24 cellular contexts compared by ENCODE assay signal in the genomic region with DNA sequence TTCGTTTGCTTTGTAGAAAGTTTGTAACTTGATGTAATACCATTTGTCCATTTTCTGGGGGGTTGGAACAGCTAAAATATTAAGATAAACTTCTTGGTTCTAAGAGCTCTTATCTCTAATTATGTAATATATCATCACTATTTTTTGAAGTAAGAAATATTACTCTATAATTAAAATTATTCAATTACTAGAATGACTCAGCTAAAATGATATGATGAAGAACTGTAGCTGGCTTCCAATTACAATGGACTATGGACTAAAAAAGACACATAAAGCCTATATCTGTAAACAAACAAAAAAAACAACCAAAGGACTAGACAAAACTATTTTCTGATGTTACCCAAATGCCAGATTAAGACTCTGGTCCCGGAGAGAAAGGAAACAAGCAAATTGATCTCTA.
A peak's percentile ranks its signal among the peaks of the same experiment; 100 is the strongest.
DNase-seq lines count a peak whose midpoint lies in the region; ATAC-seq, FAIRE-seq and TF ChIP-seq lines count a peak whose summit lies in the region.
"Had no signal": no experiment of that assay in that cellular context is flagged by ENCODE, and none has a peak within 500 bp of the region (broad histone marks: within the 10 kb centered on the region; RNA-seq: fewer than 3 reads in every experiment).

No MANE protein-coding gene starts in this region.

- H2AFZ ChIP-seq in HepG2 (ENCODE audit: low read length) (no peak overlapping the region), GM23338 (no peak overlapping the region)

- H3K79me2 ChIP-seq in HepG2 (ENCODE audit: insufficient read depth, low read length), result no peaks in the 10 kb centered on the region
- H3K79me2 ChIP-seq in GM23338 (replicated peaks; ENCODE audit: insufficient read depth), result no peaks in the 10 kb centered on the region

- H3K4me1 ChIP-seq in HepG2 (ENCODE audit: insufficient read depth, low read length), result no peaks in the 10 kb centered on the region
- no peaks in the 10 kb centered on the region for H3K4me1 ChIP-seq in right lobe of liver
- no peaks in the 10 kb centered on the region for H3K4me1 ChIP-seq in GM23338 (ENCODE audit: insufficient read depth)
- H3K4me1 ChIP-seq: BLaER1 treated with 17β-estradiol and CSF1 and Interleukin-3, amounts not matched to agents 10 nM and 100 nM; Caco-2 had no signal

- H3K9me2 ChIP-seq in GM23338 (ENCODE audit: insufficient read depth), result no peaks in the 10 kb centered on the region

- TF ChIP-seq RAD21 in HepG2 (CRISPR knock-in tag; IDR thresholded peaks at IDR 0.05), result no peak

- no TSS peak for BruUV-seq in HepG2 (replicated peaks; lab: Mats Ljungman, UMichigan)

- H3K4me1 Mint-ChIP-seq in GM23338, result no peaks in the 10 kb centered on the region
- H3K4me1 Mint-ChIP-seq in WTC11, result no peaks in the 10 kb centered on the region
- peaks cover 11% of the 10 kb centered on the region for H3K4me1 Mint-ChIP-seq in mesothelial cell of epicardium
- H3K4me1 Mint-ChIP-seq: B cell had no signal

- TF ChIP-seq POLR2A in HepG2 (IDR thresholded peaks at IDR 0.05; ENCODE audit: insufficient read depth in 1 of 2, low read depth in 2 of 2, low read length in 2 of 2), result no peak
- no peak for TF ChIP-seq POLR2A in right lobe of liver (IDR thresholded peaks at IDR 0.05)

- no peak overlapping the region for H3K27ac ChIP-seq in HepG2 (ENCODE audit: extremely low read length, insufficient read depth, low read length)
- no peak overlapping the region for H3K27ac ChIP-seq in right lobe of liver
- H3K27ac ChIP-seq in GM23338 (ENCODE audit: low read depth), result no peak overlapping the region
- H3K27ac ChIP-seq: BLaER1 treated with 17β-estradiol and CSF1 and Interleukin-3, amounts not matched to agents 10 nM and 100 nM; C4-2B had no signal

- TF ChIP-seq EP300 in HepG2 (IDR thresholded peaks at IDR 0.05; ENCODE audit: low read depth in 2 of 2, low read length in 2 of 2), result no peak
- TF ChIP-seq EP300 in HepG2 (CRISPR knock-in tag; IDR thresholded peaks at IDR 0.05; ENCODE audit: borderline replicate concordance), result no peak

- H4K20me1 ChIP-seq in HepG2 (ENCODE audit: insufficient read depth, low read length) (no peaks in the 10 kb centered on the region), GM23338 (replicated peaks; ENCODE audit: insufficient read depth) (no peaks in the 10 kb centered on the region)
- H4K20me1 ChIP-seq: BLaER1 treated with 17β-estradiol and CSF1 and Interleukin-3, amounts not matched to agents 10 nM and 100 nM had no signal

- TF ChIP-seq CTCF in HepG2 (CRISPR knock-in tag; IDR thresholded peaks at IDR 0.05), result no peak
- no peak for TF ChIP-seq CTCF in right lobe of liver (IDR thresholded peaks at IDR 0.05)
- TF ChIP-seq CTCF in GM23338 (conservative IDR thresholded peaks at IDR 0.05; ENCODE audit: low read depth in 2 of 2), result no peak
- no peak for TF ChIP-seq CTCF in WTC11 (IDR thresholded peaks at IDR 0.05)
- no peak for TF ChIP-seq CTCF in mesothelial cell of epicardium (IDR thresholded peaks at IDR 0.05; ENCODE audit: unreplicated experiment)

- intact Hi-C loops in HepG2 (cut with micrococcal nuclease; ENCODE audit: unreplicated experiment) (no loop called here), right lobe of liver (cut with DNase I) (no loop called here)

- H3K27ac Mint-ChIP-seq in GM23338, result peak overlapping the region; percentile 2; the same call in 1 of the 2 replicates
- H3K27ac Mint-ChIP-seq in WTC11, result no peak overlapping the region
- peak overlapping the region; percentile 52 for H3K27ac Mint-ChIP-seq in mesothelial cell of epicardium
- H3K27ac Mint-ChIP-seq: B cell; CD4-positive, alpha-beta T cell; CD8-positive, alpha-beta T cell had no signal

- no peaks in the 10 kb centered on the region for H3K9me3 ChIP-seq in HepG2 (ENCODE audit: low read length)
- no peaks in the 10 kb centered on the region for H3K9me3 ChIP-seq in right lobe of liver
- H3K9me3 ChIP-seq: BLaER1 treated with 17β-estradiol and CSF1 and Interleukin-3, amounts not matched to agents 10 nM and 100 nM; Caco-2 had no signal

- H3K4me3 Mint-ChIP-seq in GM23338, result no peak overlapping the region
- no peak overlapping the region for H3K4me3 Mint-ChIP-seq in WTC11
- H3K4me3 Mint-ChIP-seq in mesothelial cell of epicardium, result no peak overlapping the region
- H3K4me3 Mint-ChIP-seq: B cell; CD4-positive, alpha-beta T cell; CD8-positive, alpha-beta T cell had no signal

- WGBS in HepG2 (ENCODE audit: low lambda C conversion rate), result under 1% methylated on average over 2 of the region's 2 CpGs
- WGBS in right lobe of liver (ENCODE audit: insufficient coverage, low coverage, low lambda C conversion rate, missing lambda C conversion rate), result 22% methylated on average over 2 of the region's 2 CpGs

- H3K36me3 ChIP-seq in HepG2 (replicated peaks in 1 of 2; ENCODE audit: control insufficient read depth in 1 of 2, insufficient read depth in 2 of 2, low read length in 2 of 2) (no peaks in the 10 kb centered on the region), right lobe of liver (no peaks in the 10 kb centered on the region), GM23338 (ENCODE audit: insufficient read depth) (no peaks in the 10 kb centered on the region)
- H3K36me3 ChIP-seq: BLaER1 treated with 17β-estradiol and CSF1 and Interleukin-3, amounts not matched to agents 10 nM and 100 nM had no signal

- in situ Hi-C loops in HepG2 (cut with HindIII; ENCODE audit: extremely low pct_ligation_motif_present, low pct_unique_long_range_greater_than_20kb), result no loop called here

- DNase-seq in HepG2 (ENCODE audit: low spot score) (no peak), right lobe of liver (no peak), GM23338 (ENCODE audit: low spot score) (no peak), WTC11 (ENCODE audit: low spot score) (no peak), mesothelial cell of epicardium (ENCODE audit: low spot score in 2 of 2, unreplicated experiment in 2 of 2) (no peak), UCSD-AML1 (lab: John Stamatoyannopoulos, UW; ENCODE audit: unreplicated experiment) (no peak), NCI-H345 (lab: John Stamatoyannopoulos, UW) (no peak)
- DNase-seq in activated T-cell treated with anti-CD3 and anti-CD28 coated beads, Interleukin-2, amount 50 U/mL, for 1 hour, result no peak
- DNase-seq: 8988T; AML-193; Caco-2; Calu3; CD4-positive, alpha-beta T cell; CD8-positive, alpha-beta T cell; DMS79 treated with DMSO at 0.1 percent for 48 hours; GF-D8 had no signal

- ATAC-seq in HepG2, result no peak
- ATAC-seq in right lobe of liver, result no peak
- no peak for ATAC-seq in GM23338
- no peak for ATAC-seq in WTC11
- ATAC-seq: CD8-positive, alpha-beta T cell had no signal

- H3K9ac ChIP-seq in HepG2 (ENCODE audit: insufficient read depth, low read depth, low read length), result no peak overlapping the region
- H3K9ac ChIP-seq: BLaER1 treated with 17β-estradiol and CSF1 and Interleukin-3, amounts not matched to agents 10 nM and 100 nM had no signal

- H3K27me3 ChIP-seq in HepG2 (ENCODE audit: control insufficient read depth in 1 of 2, insufficient read depth in 2 of 2, low read length in 2 of 2), result no peaks in the 10 kb centered on the region
- no peaks in the 10 kb centered on the region for H3K27me3 ChIP-seq in right lobe of liver
- H3K27me3 ChIP-seq in GM23338 (ENCODE audit: insufficient read depth), result no peaks in the 10 kb centered on the region
- H3K27me3 ChIP-seq: BLaER1 treated with 17β-estradiol and CSF1 and Interleukin-3, amounts not matched to agents 10 nM and 100 nM had no signal

- H3K27me3 Mint-ChIP-seq in GM23338 (ENCODE audit: insufficient read depth, low read depth, poor library complexity), result no peaks in the 10 kb centered on the region
- H3K27me3 Mint-ChIP-seq in WTC11 (ENCODE audit: low read depth), result no peaks in the 10 kb centered on the region
- H3K27me3 Mint-ChIP-seq in mesothelial cell of epicardium (ENCODE audit: low read depth), result no peaks in the 10 kb centered on the region
- H3K27me3 Mint-ChIP-seq: B cell; CD4-positive, alpha-beta T cell had no signal

- no peak for FAIRE-seq in HepG2 (lab: Jason Lieb, UNC)
- FAIRE-seq: A204.1, D721Med, G401.6, GM12891, GM19239 had no signal

- CTCF ChIA-PET in HepG2 (lab: Yijun Ruan, JAX; ENCODE audit: low intra/inter-chr PET ratio, low total read pairs) (no interaction called here), WTC11 (lab: Charles Lee) (no interaction called here)

- H3K4me2 ChIP-seq in HepG2 (ENCODE audit: low read depth, low read length) (no peak overlapping the region), GM23338 (no peak overlapping the region)
- H3K4me2 ChIP-seq: BLaER1 treated with 17β-estradiol and CSF1 and Interleukin-3, amounts not matched to agents 10 nM and 100 nM had no signal

- no peaks in the 10 kb centered on the region for H3K36me3 Mint-ChIP-seq in GM23338 (ENCODE audit: low read depth)
- H3K36me3 Mint-ChIP-seq in WTC11, result no peaks in the 10 kb centered on the region
- peaks cover 3% of the 10 kb centered on the region for H3K36me3 Mint-ChIP-seq in mesothelial cell of epicardium
- H3K36me3 Mint-ChIP-seq: CD8-positive, alpha-beta T cell had no signal

- no peaks in the 10 kb centered on the region for H3F3A ChIP-seq in GM23338 (replicated peaks; ENCODE audit: low read depth)

- no peak overlapping the region for H3K4me3 ChIP-seq in HepG2 (replicated peaks in 1 of 3; ENCODE audit: insufficient read depth in 1 of 3, low read depth in 2 of 3, low read length in 3 of 3)
- no peak overlapping the region for H3K4me3 ChIP-seq in right lobe of liver
- no peak overlapping the region for H3K4me3 ChIP-seq in GM23338
- H3K4me3 ChIP-seq: BLaER1 treated with 17β-estradiol and CSF1 and Interleukin-3, amounts not matched to agents 10 nM and 100 nM had no signal

- POLR2A ChIA-PET in HepG2 (lab: Yijun Ruan, JAX), result no interaction called here
- POLR2A ChIA-PET in WTC11 (lab: Charles Lee), result interaction anchor here (0.7 kb wide), 1 partner anchor 101 kb away, joined by 5 read pairs; no protein-coding TSS in a partner anchor

- H3K9me3 Mint-ChIP-seq in GM23338 (no peaks in the 10 kb centered on the region), WTC11 (peaks cover 8% of the 10 kb centered on the region), mesothelial cell of epicardium (peaks cover 20% of the 10 kb centered on the region)

TF ChIP-seq in HepG2, 621 proteins besides CTCF, POLR2A, EP300 and RAD21 (continues in another document):
- TF ChIP-seq KDM3A (CRISPR knock-in tag; IDR thresholded peaks at IDR 0.05; ENCODE audit: low read depth) (no peak), TBP (CRISPR knock-in tag; IDR thresholded peaks at IDR 0.05) (no peak)

TF ChIP-seq in GM23338, 12 proteins besides CTCF, POLR2A, EP300 and RAD21 (continues in another document):
- TF ChIP-seq CREB1 (CRISPR knock-in tag; IDR thresholded peaks at IDR 0.05; ENCODE audit: low read depth) (no peak), NANOG (IDR thresholded peaks at IDR 0.05; ENCODE audit: borderline replicate concordance) (no peak), ZNF331 (CRISPR knock-in tag; IDR thresholded peaks at IDR 0.05; ENCODE audit: low read depth) (no peak)

TF ChIP-seq in WTC11, 78 proteins besides CTCF, POLR2A, EP300 and RAD21:
- TF ChIP-seq HMGA2 (CRISPR knock-in tag; IDR thresholded peaks at IDR 0.05), result peak; percentile 7; the same call in 1 of the 2 replicates
- no peak for TF ChIP-seq EMX1 (CRISPR knock-in tag; IDR thresholded peaks at IDR 0.05)
